22 cellular contexts compared by ENCODE assay signal in genomic region chr6:16944601-16945000, GRCh38.
"Had no signal": no experiment of that assay in that cellular context is flagged by ENCODE, and none has a peak within 500 bp of the region (broad histone marks: within the 10 kb centered on the region; RNA-seq: fewer than 3 reads in every experiment).

No MANE protein-coding gene starts in this region.

- H3K27ac Mint-ChIP-seq: endodermal cell; natural killer cell treated with Interleukin-12 subunit alpha and Interleukin-12 subunit beta and Interleukin-15 and Interleukin-18, amount 100 ng/mL, for 72 hours; neural progenitor cell; type B pancreatic cell had no signal

- ATAC-seq: foreskin keratinocyte; heart left ventricle; mucosa of descending colon; natural killer cell treated with Interleukin-12 subunit alpha and Interleukin-12 subunit beta and Interleukin-15 and Interleukin-18, amount 100 ng/mL, for 72 hours had no signal

- H3K4me3 Mint-ChIP-seq: endodermal cell; natural killer cell treated with Interleukin-12 subunit alpha and Interleukin-12 subunit beta and Interleukin-15 and Interleukin-18, amount 100 ng/mL, for 72 hours; neural progenitor cell; type B pancreatic cell had no signal

- H3K36me3 ChIP-seq: heart left ventricle, neural progenitor cell, ovary, right atrium auricular region, sigmoid colon, suprapubic skin, thyroid gland had no signal

- H3K9ac ChIP-seq: neural progenitor cell had no signal

- H2AFZ ChIP-seq: neural progenitor cell had no signal

- FAIRE-seq: endothelial cell of umbilical vein, urothelium cell line had no signal

- H3K4me1 ChIP-seq: foreskin keratinocyte, neural progenitor cell had no signal

- H3K36me3 Mint-ChIP-seq: natural killer cell treated with Interleukin-12 subunit alpha and Interleukin-12 subunit beta and Interleukin-15 and Interleukin-18, amount 100 ng/mL, for 72 hours; neural progenitor cell; type B pancreatic cell had no signal

- DNase-seq: effector CD4-positive, alpha-beta T cell; endodermal cell; erythroblast; foreskin keratinocyte; hippocampal formation; kidney glomerular epithelial cell; mucosa of descending colon; nucleus accumbens; ovary; sigmoid colon; stimulated activated naive CD4-positive, alpha-beta T cell treated with Interleukin-2 at 50 U/mL for 16 hours; thyroid gland had no signal

- H3K27me3 ChIP-seq: foreskin keratinocyte, heart left ventricle, neural progenitor cell, ovary, right atrium auricular region, sigmoid colon, suprapubic skin, thyroid gland had no signal

- H3K9me3 Mint-ChIP-seq: endodermal cell; natural killer cell treated with Interleukin-12 subunit alpha and Interleukin-12 subunit beta and Interleukin-15 and Interleukin-18, amount 100 ng/mL, for 72 hours; neural progenitor cell had no signal

- H3K4me2 ChIP-seq: neural progenitor cell had no signal

- H3K4me3 ChIP-seq: coronary artery, heart left ventricle, mucosa of descending colon, neural progenitor cell, ovary, right atrium auricular region, sigmoid colon, skin epidermis, suprapubic skin, thyroid gland had no signal

- H3K9me3 ChIP-seq: heart left ventricle, mucosa of descending colon, ovary, right atrium auricular region, sigmoid colon, suprapubic skin, thyroid gland had no signal

- H3K27ac ChIP-seq: coronary artery, foreskin keratinocyte, heart left ventricle, neural progenitor cell, ovary, right atrium auricular region, sigmoid colon, skin epidermis, suprapubic skin, thyroid gland had no signal
